In the genomic region with DNA sequence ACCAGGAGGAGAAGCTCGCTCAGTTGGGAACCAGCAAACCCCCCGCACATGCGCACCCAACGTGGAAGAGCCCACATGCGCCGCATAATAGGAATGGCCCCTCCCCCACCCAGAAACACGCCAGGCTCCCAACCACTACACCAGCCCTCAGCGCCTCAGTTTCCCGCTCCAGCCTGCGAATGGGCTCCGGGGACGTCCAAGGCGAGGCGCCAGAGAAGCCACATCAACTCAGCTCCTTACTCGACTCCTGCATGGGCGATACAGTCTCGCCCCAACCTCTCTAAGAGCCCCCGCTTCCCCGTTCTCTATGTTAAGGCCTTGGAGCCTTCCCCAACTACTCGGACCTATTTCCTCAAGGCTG, we compare ENCODE assay signal across 8 cellular contexts. TPM values are rescaled to one million over a fixed set of nuclear protein-coding genes. Genes with fewer than 3 reads are reported as not detected.
DNase-seq lines count a peak whose midpoint lies in the region; ATAC-seq lines count a peak whose summit lies in the region.

No MANE protein-coding gene starts in this region.

- DNase-seq in GM04504 (ENCODE audit: low read depth) (peak; percentile 52), NT2/D1 (ENCODE audit: low read depth, low spot score) (no peak), activated T-cell treated with anti-CD3 and anti-CD28 coated beads for 24 hours (ENCODE audit: low read depth) (peak; percentile 72), myocyte (ENCODE audit: low read depth) (peak; percentile 89)
- peak; percentile 68 for DNase-seq in stimulated activated naive CD4-positive, alpha-beta T cell treated with Interleukin-2 at 50 U/mL for 16 hours (lab: John Stamatoyannopoulos, UW)

- H3K9me3 ChIP-seq in NT2/D1 (ENCODE audit: insufficient read depth, low read length) (no peaks in the 10 kb centered on the region), esophagus (ENCODE audit: control insufficient read depth in 2 of 2, insufficient read depth in 1 of 2, low read depth in 1 of 2, low read length in 1 of 2) (no peaks in the 10 kb centered on the region)

- peak overlapping the region; percentile 98 to 99 for H3K27ac ChIP-seq in esophagus (ENCODE audit: low read depth in 2 of 2, low read length in 1 of 2)

- H3K36me3 ChIP-seq in NT2/D1 (ENCODE audit: insufficient read depth, insufficient read length, low read length) = peaks cover 52% of the 10 kb centered on the region
- peaks cover 0 to 3% of the 10 kb centered on the region in 2 donors for H3K36me3 ChIP-seq in esophagus (ENCODE audit: control insufficient read depth in 2 of 2, insufficient read depth in 2 of 2, low read length in 1 of 2)

- no peaks in the 10 kb centered on the region for H3K27me3 ChIP-seq in NT2/D1 (ENCODE audit: insufficient read depth, insufficient read length)
- H3K27me3 ChIP-seq in esophagus (ENCODE audit: control insufficient read depth in 1 of 2, insufficient read depth in 2 of 2, low read length in 2 of 2) = no peaks in the 10 kb centered on the region

- WGBS in esophagus, 2 donors = 0 to 1% methylated on average over 20 of the region's 20 CpGs

- ATAC-seq in HG03442 (IDR thresholded peaks at IDR 0.05; ENCODE audit: unreplicated experiment) = peak; percentile 19
- no peak for ATAC-seq in HG03342 (IDR thresholded peaks at IDR 0.05; ENCODE audit: unreplicated experiment)

- H3K4me1 ChIP-seq in NT2/D1 (ENCODE audit: insufficient read depth, insufficient read length) (no peaks in the 10 kb centered on the region), esophagus (ENCODE audit: control insufficient read depth in 2 of 2, insufficient read depth in 2 of 2, low read length in 1 of 2) (peaks cover 0 to 2% of the 10 kb centered on the region in 2 donors)

- H3K4me3 ChIP-seq in NT2/D1 (ENCODE audit: insufficient read length, low read depth) (peak overlapping the region; percentile 99), esophagus (ENCODE audit: low read depth in 1 of 2, low read length in 2 of 2) (peak overlapping the region; percentile 96)

- H3K9ac ChIP-seq in NT2/D1 (ENCODE audit: insufficient read length, low read depth) = peak overlapping the region; percentile 99

RNA-seq across cellular contexts. Expression of gene SRSF1, which starts 0.5 kb away (rescaled TPM):
- 10 to 100 TPM; 80.7 to 91.7 TPM for polyA plus RNA-seq in esophagus
- 180 and 183 TPM in 2 replicates for total RNA-seq in myocyte
- polyA plus RNA-seq in myocyte (2012) = 106 TPM

RNA-seq across cellular contexts. Expression of gene VEZF1, which starts 18.5 kb away (rescaled TPM):
- 10 to 100 TPM in 1 of 2 donors, 1 to 10 TPM in 1; 8.8 to 10.6 TPM for polyA plus RNA-seq in esophagus
- total RNA-seq in myocyte = 49.2 and 57.7 TPM in 2 replicates
- 22.2 TPM for polyA plus RNA-seq in myocyte (2012)

RNA-seq across cellular contexts. Expression of gene CUEDC1, which starts 51.3 kb away (rescaled TPM):
- polyA plus RNA-seq in esophagus = 10 to 100 TPM; 19.9 to 31.1 TPM
- 49.7 and 51.7 TPM in 2 replicates for total RNA-seq in myocyte
- 64.3 TPM for polyA plus RNA-seq in myocyte (2012)
